ENCODE assay signal across 30 cellular contexts in the genomic region with DNA sequence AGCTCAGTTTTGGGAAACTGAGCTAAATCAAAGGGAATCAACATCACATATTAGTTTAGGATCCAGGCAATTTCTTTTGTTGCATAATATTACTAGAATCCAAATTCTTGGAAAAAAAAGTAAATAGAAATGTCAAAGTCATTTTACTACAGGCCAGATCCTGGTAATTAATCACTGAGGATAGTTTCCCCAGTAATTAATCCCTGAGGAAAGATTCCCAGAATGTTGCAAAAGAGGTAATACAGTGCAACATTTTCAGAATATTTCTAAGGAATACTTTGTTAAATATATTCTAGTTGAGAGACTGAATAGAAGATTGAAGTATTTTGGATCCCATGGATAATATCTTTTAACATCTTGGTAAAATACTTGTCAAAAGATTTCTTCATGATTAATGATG.
"Had no signal": no experiment of that assay in that cellular context is flagged by ENCODE, and none has a peak within 500 bp of the region (broad histone marks: within the 10 kb centered on the region; RNA-seq: fewer than 3 reads in every experiment).

No MANE protein-coding gene starts in this region.

- ATAC-seq: activated CD8-positive, alpha-beta memory T cell treated with anti-CD3 and anti-CD28 coated beads, Interleukin-2, amount 10 ng/mL, durations not matched to agents 7 days and 5 days; activated T-cell treated with anti-CD3 and anti-CD28 coated beads, Interleukin-2, amount 50 U/mL, for 72 hours; activated T-helper 17 cell treated with anti-CD3 and anti-CD28 coated beads, Interleukin-2, amount 50 U/mL, for 72 hours; Panc1; WTC11 had no signal

- H3K4me2 ChIP-seq: SK-N-SH had no signal

- H3K9me3 ChIP-seq: SJSA1, SK-N-SH had no signal

- H3K4me1 ChIP-seq: SJSA1 had no signal

- H3K4me3 ChIP-seq: SJSA1 had no signal

- H3K36me3 ChIP-seq: SJSA1 had no signal

- H3K27me3 ChIP-seq: SJSA1 had no signal

- H3K9ac ChIP-seq: SK-N-SH had no signal

- H3K27ac ChIP-seq: SJSA1 had no signal

- DNase-seq: activated CD4-positive, alpha-beta memory T cell treated with anti-CD3 and anti-CD28 coated beads, Interleukin-2, amount 10 ng/mL, durations not matched to agents 7 days and 5 days; activated CD4-positive, alpha-beta T cell treated with anti-CD3 and anti-CD28 coated beads for 48 hours; activated CD4-positive, CD25-positive, alpha-beta regulatory T cell treated with anti-CD3 and anti-CD28 coated beads, Interleukin-2, amount 50 U/mL, for 72 hours; activated CD8-positive, alpha-beta memory T cell treated with anti-CD3 and anti-CD28 coated beads for 24 hours; activated CD8-positive, alpha-beta memory T cell treated with anti-CD3 and anti-CD28 coated beads, Interleukin-2, amount 10 ng/mL, durations not matched to agents 7 days and 5 days; activated CD8-positive, alpha-beta memory T cell treated with anti-CD3 and anti-CD28 coated beads, Interleukin-2, amount 50 U/mL, for 48 hours; activated gamma-delta T cell; activated naive CD4-positive, alpha-beta T cell treated with Interleukin-2 at 50 U/mL for 16 hours; activated naive CD8-positive, alpha-beta T cell treated with anti-CD3 and anti-CD28 coated beads, Interleukin-2, amount 10 ng/mL, durations not matched to agents 7 days and 5 days; activated T-cell treated with anti-CD3 and anti-CD28 coated beads, Interleukin-2, amount 50 U/mL, for 72 hours; caudate nucleus; cerebellar nuclear complex; Karpas-422; NCI-H1048; NCI-H1105 treated with DMSO at 0.1 percent for 48 hours; NCI-H1436; NCI-H1694; NCI-H1930; NCI-H2081 treated with DMSO at 0.1 percent for 48 hours; NCI-H226; NCI-H446 treated with DMSO at 0.1 percent for 48 hours; NCI-H524; NCI-H69; NCI-H82; SHP77 treated with DMSO at 0.1 percent for 48 hours; SK-N-SH had no signal
